9 cellular contexts compared by ENCODE assay signal in genomic region chr19:6661509-6662244, GRCh38. TPM values are rescaled to one million over a fixed set of nuclear protein-coding genes. Genes with fewer than 3 reads are reported as not detected.
DNase-seq lines count a peak whose midpoint lies in the region; ATAC-seq, FAIRE-seq and TF ChIP-seq lines count a peak whose summit lies in the region.
"Not testable (repeated sequence)": the region's sequence is repeated elsewhere in the genome, so short reads cannot be mapped to it uniquely, and the experiment has no call there.
"Had no signal": no experiment of that assay in that cellular context is flagged by ENCODE, and none has a peak within 500 bp of the region (broad histone marks: within the 10 kb centered on the region; RNA-seq: fewer than 3 reads in every experiment).

No MANE protein-coding gene starts in this region.

- not testable (repeated sequence) for TF ChIP-seq CTCF in MM.1S (IDR thresholded peaks at IDR 0.05; ENCODE audit: low read length); K562 (IDR thresholded peaks at IDR 0.05 in 2 of 3, conservative IDR thresholded peaks at IDR 0.05 in 1 of 3; ENCODE audit: insufficient read depth in 2 of 3, low read depth in 1 of 3, low read length in 3 of 3)

- FAIRE-seq in GM12892 (lab: Jason Lieb, UNC) (peak; percentile 77), K562 (lab: Jason Lieb, UNC) (peak; percentile 46)

- not testable (repeated sequence) for H3K27ac ChIP-seq in MM.1S (ENCODE audit: low read length); K562 (ENCODE audit: extremely low read depth, low read depth, low read length)

- CTCF ChIA-PET in K562 (lab: Yijun Ruan, JAX; ENCODE audit: low intra/inter-chr PET ratio) = not testable (repeated sequence)

- peaks cover 61% of the 10 kb centered on the region for H3K27me3 ChIP-seq in MM.1S (replicated peaks; ENCODE audit: insufficient read depth, low read length)
- peaks cover 0 to 26% of the 10 kb centered on the region in 2 experiments; a peak in 2 of 5 replicates for H3K27me3 ChIP-seq in K562 (ENCODE audit: control insufficient read depth in 2 of 2, insufficient read depth in 2 of 2, low read length in 2 of 2)

- in situ Hi-C loops in K562 (cut with MboI) = not testable (repeated sequence)

- DNase-seq in A172 (ENCODE audit: low spot score) (peak; percentile 69), MM.1S (peak; percentile 15)
- DNase-seq in GM12892 (ENCODE audit: insufficient read length); K562 (ENCODE audit: extremely low read depth in 1 of 4, low spot score in 3 of 4); memory B cell (ENCODE audit: low spot score in 2 of 2): not testable (repeated sequence)
- peak; percentile 73 for DNase-seq in activated CD4-positive, alpha-beta T cell treated with anti-CD3 and anti-CD28 coated beads for 48 hours
- DNase-seq in activated T-helper 1 cell treated with anti-CD3 and anti-CD28 coated beads, Interleukin-12 subunit alpha, Interleukin-12 subunit beta, Interleukin-2, Interleukin-4 antibody, amounts not matched to agents 30 ng/mL and 10 ng/mL and 1 ng/mL, durations not matched to agents 14 hours and 24 hours and 36 hours (ENCODE audit: low spot score) = peak; percentile 76
- DNase-seq in stimulated activated CD4-positive, alpha-beta T cell treated with anti-CD3 and anti-CD28 coated beads, Interleukin-4, amount 100 ng/mL, for 4 hours = peak; percentile 41 to 81

- H3K36me3 Mint-ChIP-seq in activated T-helper 1 cell treated with anti-CD3 and anti-CD28 coated beads, Interleukin-12 subunit alpha, Interleukin-12 subunit beta, Interleukin-2, Interleukin-4 antibody, amounts not matched to agents 30 ng/mL and 10 ng/mL and 1 ng/mL, durations not matched to agents 14 hours and 24 hours and 36 hours (ENCODE audit: low read depth) = peaks cover 26% of the 10 kb centered on the region
- H3K36me3 Mint-ChIP-seq in memory B cell = not testable (repeated sequence)

- H3K79me2 ChIP-seq in MM.1S (ENCODE audit: low read length); K562 (ENCODE audit: control insufficient read depth, insufficient read depth, low read length): not testable (repeated sequence)

- not testable (repeated sequence) for H3K36me3 ChIP-seq in MM.1S (replicated peaks; ENCODE audit: insufficient read depth, low read length); K562 (ENCODE audit: control insufficient read depth, insufficient read depth, low read length)

- H4K20me1 ChIP-seq in MM.1S (ENCODE audit: insufficient read depth, low read length); K562 (replicated peaks; ENCODE audit: control insufficient read depth, insufficient read depth, low read length): not testable (repeated sequence)

- POLR2A ChIA-PET in K562 (lab: Yijun Ruan, JAX) = interaction anchor here (0.6 to 1.5 kb wide), 6 partner anchors 8 to 131 kb away, joined by 3 to 5 read pairs (median 4); partner anchors contain the start of genes TNFSF14 and TNFSF9

- TF ChIP-seq POLR2A in GM12892 (IDR thresholded peaks at IDR 0.05; ENCODE audit: low read depth, low read length); K562 (conservative IDR thresholded peaks at IDR 0.05): not testable (repeated sequence)

- H3F3A ChIP-seq in MM.1S (ENCODE audit: insufficient read depth, low read length) = not testable (repeated sequence)

- H2AFZ ChIP-seq in MM.1S (ENCODE audit: low read length); K562 (ENCODE audit: low read depth, low read length): not testable (repeated sequence)

- ATAC-seq in K562 = not testable (repeated sequence)
- peak; percentile 91 for ATAC-seq in memory B cell (ENCODE audit: low read depth)

- not testable (repeated sequence) for H3K4me2 ChIP-seq in MM.1S (ENCODE audit: low read depth, low read length); K562 (ENCODE audit: insufficient read depth, low read length)

- not testable (repeated sequence) for H3K4me3 ChIP-seq in MM.1S (ENCODE audit: low read length); K562

- BruUV-seq in K562 (replicated peaks; lab: Mats Ljungman, UMichigan) = not testable (repeated sequence)

- H3K27ac Mint-ChIP-seq in activated T-helper 1 cell treated with anti-CD3 and anti-CD28 coated beads, Interleukin-12 subunit alpha, Interleukin-12 subunit beta, Interleukin-2, Interleukin-4 antibody, amounts not matched to agents 30 ng/mL and 10 ng/mL and 1 ng/mL, durations not matched to agents 14 hours and 24 hours and 36 hours; memory B cell: not testable (repeated sequence)

- not testable (repeated sequence) for H3K9me3 ChIP-seq in MM.1S (replicated peaks; ENCODE audit: insufficient read depth, low read length); K562 (replicated peaks; ENCODE audit: control insufficient read depth, insufficient read depth, low read depth, low read length)

- TF ChIP-seq EP300 in K562 (IDR thresholded peaks at IDR 0.05; ENCODE audit: low read length) = not testable (repeated sequence)

- H3K9ac ChIP-seq in MM.1S (ENCODE audit: low read length); K562 (ENCODE audit: insufficient read depth in 1 of 2, low read depth in 2 of 2, low read length in 2 of 2): not testable (repeated sequence)

- H3K4me1 Mint-ChIP-seq in activated T-helper 1 cell treated with anti-CD3 and anti-CD28 coated beads, Interleukin-12 subunit alpha, Interleukin-12 subunit beta, Interleukin-2, Interleukin-4 antibody, amounts not matched to agents 30 ng/mL and 10 ng/mL and 1 ng/mL, durations not matched to agents 14 hours and 24 hours and 36 hours (ENCODE audit: low read depth) = peaks cover 26% of the 10 kb centered on the region
- not testable (repeated sequence) for H3K4me1 Mint-ChIP-seq in memory B cell

- intact Hi-C loops in activated T-helper 1 cell treated with anti-CD3 and anti-CD28 coated beads, Interleukin-12 subunit alpha, Interleukin-12 subunit beta, Interleukin-2, Interleukin-4 antibody, amounts not matched to agents 30 ng/mL and 10 ng/mL and 1 ng/mL, durations not matched to agents 14 hours and 24 hours and 36 hours (cut with micrococcal nuclease) = loop anchor here (1.0 to 5.0 kb wide), 8 partner anchors 9 to 145 kb away; partner anchors contain the start of genes CD70, GPR108 and TNFSF14
- intact Hi-C loops in K562 (cut with micrococcal nuclease) = not testable (repeated sequence)

- 6% methylated on average over 9 of the region's 10 CpGs for WGBS in K562 (ENCODE audit: insufficient coverage, low coverage, missing lambda C conversion rate)

- H3K9me3 Mint-ChIP-seq in activated T-helper 1 cell treated with anti-CD3 and anti-CD28 coated beads, Interleukin-12 subunit alpha, Interleukin-12 subunit beta, Interleukin-2, Interleukin-4 antibody, amounts not matched to agents 30 ng/mL and 10 ng/mL and 1 ng/mL, durations not matched to agents 14 hours and 24 hours and 36 hours; memory B cell: not testable (repeated sequence)

- H3K4me1 ChIP-seq in MM.1S (ENCODE audit: low read length) = not testable (repeated sequence)
- H3K4me1 ChIP-seq in K562 (replicated peaks in 1 of 2; ENCODE audit: control insufficient read depth in 2 of 2, insufficient read depth in 2 of 2, low read length in 2 of 2) = peaks cover 0 to 14% of the 10 kb centered on the region in 2 experiments; a peak in 3 of 5 replicates

- H3K27me3 Mint-ChIP-seq in activated T-helper 1 cell treated with anti-CD3 and anti-CD28 coated beads, Interleukin-12 subunit alpha, Interleukin-12 subunit beta, Interleukin-2, Interleukin-4 antibody, amounts not matched to agents 30 ng/mL and 10 ng/mL and 1 ng/mL, durations not matched to agents 14 hours and 24 hours and 36 hours (ENCODE audit: insufficient read depth) = not testable (repeated sequence)
- H3K27me3 Mint-ChIP-seq in memory B cell = peaks cover 11% of the 10 kb centered on the region

- not testable (repeated sequence) for TF ChIP-seq RAD21 in K562 (CRISPR knock-in tag; conservative IDR thresholded peaks at IDR 0.05 in 1 of 2, IDR thresholded peaks at IDR 0.05 in 1 of 2)

- not testable (repeated sequence) for H3K9me1 ChIP-seq in K562 (ENCODE audit: control insufficient read depth, insufficient read depth, low read length)

- H3K9me2 ChIP-seq in MM.1S (replicated peaks; ENCODE audit: insufficient read depth, low read length) = not testable (repeated sequence)

- H3K4me3 Mint-ChIP-seq in activated T-helper 1 cell treated with anti-CD3 and anti-CD28 coated beads, Interleukin-12 subunit alpha, Interleukin-12 subunit beta, Interleukin-2, Interleukin-4 antibody, amounts not matched to agents 30 ng/mL and 10 ng/mL and 1 ng/mL, durations not matched to agents 14 hours and 24 hours and 36 hours = peak overlapping the region; percentile 66
- H3K4me3 Mint-ChIP-seq in memory B cell = not testable (repeated sequence)

RNA-seq across cellular contexts. Expression of gene TNFSF14, which starts 8.3 kb away (rescaled TPM):
- 0.10 TPM in 1 of 2 replicates, not detected in the other for total RNA-seq in A172 (2014; rRNA removed; shearing (Covaris generic))
- 7.5 TPM for polyA plus RNA-seq in GM12892 (2012; ENCODE audit: missing spikeins)
- 155 TPM in 2 replicates for total RNA-seq in activated T-helper 1 cell treated with anti-CD3 and anti-CD28 coated beads, Interleukin-12 subunit alpha, Interleukin-12 subunit beta, Interleukin-2, Interleukin-4 antibody, amounts not matched to agents 30 ng/mL and 10 ng/mL and 1 ng/mL, durations not matched to agents 14 hours and 24 hours and 36 hours
- total RNA-seq in K562 (2011; cell fraction: chromatin; rRNA removed; ENCODE audit: low replicate concordance) = 0.26 and 0.42 TPM in 2 replicates
- total RNA-seq in K562 (2011; cell fraction: nucleolus; rRNA removed) = 0.39 and 0.50 TPM in 2 replicates
- 0.15 and 0.76 TPM in 2 replicates for total RNA-seq in K562 (2011; cell fraction: nucleoplasm; rRNA removed)
- total RNA-seq in K562 (2014; rRNA removed) (0.08 TPM in 1 of 2 replicates, not detected in the other), K562 (2014; rRNA removed; fragmentation: Illumina TruSeq; extraction: Trizol) (0.04 and 0.06 TPM in 2 replicates), K562 (2015; rRNA removed; fragmentation: Illumina TruSeq; extraction: Trizol) (0.04 and 0.07 TPM in 2 replicates), K562 (2021) (0.20 and 0.42 TPM in 2 replicates)
- polyA plus RNA-seq in K562 (2011; rRNA removed) (0.32 and 0.38 TPM in 2 replicates), K562 (2014; fragmentation: Illumina TruSeq; extraction: Trizol) (0.12 and 0.15 TPM in 2 replicates), K562 (2014; fragmentation: Nextera tagmentation; extraction: Ambion mirVana) (under 1 TPM; 0.01 to 0.04 TPM), K562 (2014; rRNA removed) (not detected in 2 replicates)
- polyA plus RNA-seq in K562 (2011; cell fraction: cytosol; rRNA removed) = 0.55 and 0.59 TPM in 2 replicates
- polyA plus RNA-seq in K562 (2011; cell fraction: nucleus; rRNA removed) = 0.27 and 0.34 TPM in 2 replicates
- 0.20 and 0.26 TPM in 2 replicates for polyA plus RNA-seq in K562 (2012)
- 0.74 and 0.87 TPM in 2 replicates for polyA minus RNA-seq in K562 (2011; rRNA and poly(A)+ RNA removed)
- 0.29 TPM in 1 of 2 replicates, not detected in the other for polyA minus RNA-seq in K562 (2011; cell fraction: cytosol; rRNA and poly(A)+ RNA removed)
- polyA minus RNA-seq in K562 (2011; cell fraction: nucleus; rRNA and poly(A)+ RNA removed) = 0.11 and 0.13 TPM in 2 replicates
- total RNA-seq: RPMI7951 had no signal

RNA-seq across cellular contexts. Expression of gene C3, which starts 58.8 kb away (rescaled TPM):
- total RNA-seq in A172 (2014; rRNA removed; shearing (Covaris generic)) = 0.47 and 1.9 TPM in 2 replicates
- 1.4 TPM for polyA plus RNA-seq in GM12892 (2012; ENCODE audit: missing spikeins)
- 6.1 and 7.2 TPM in 2 replicates for total RNA-seq in activated T-helper 1 cell treated with anti-CD3 and anti-CD28 coated beads, Interleukin-12 subunit alpha, Interleukin-12 subunit beta, Interleukin-2, Interleukin-4 antibody, amounts not matched to agents 30 ng/mL and 10 ng/mL and 1 ng/mL, durations not matched to agents 14 hours and 24 hours and 36 hours
- 19.5 and 33.3 TPM in 2 replicates for total RNA-seq in K562 (2011; cell fraction: chromatin; rRNA removed; ENCODE audit: low replicate concordance)
- total RNA-seq in K562 (2011; cell fraction: nucleolus; rRNA removed) = 14.5 and 17.5 TPM in 2 replicates
- total RNA-seq in K562 (2011; cell fraction: nucleoplasm; rRNA removed) = 15.2 and 15.6 TPM in 2 replicates
- total RNA-seq in K562 (2014; rRNA removed) (0.59 and 2.0 TPM in 2 replicates), K562 (2014; rRNA removed; fragmentation: Illumina TruSeq; extraction: Trizol) (1.1 and 1.5 TPM in 2 replicates), K562 (2015; rRNA removed; fragmentation: Illumina TruSeq; extraction: Trizol) (2.1 and 2.2 TPM in 2 replicates), K562 (2021) (8.0 and 10.6 TPM in 2 replicates)
- polyA plus RNA-seq in K562 (2011; rRNA removed) (9.1 and 40.9 TPM in 2 replicates), K562 (2014; fragmentation: Illumina TruSeq; extraction: Trizol) (2.4 and 4.3 TPM in 2 replicates), K562 (2014; fragmentation: Nextera tagmentation; extraction: Ambion mirVana) (1 to 10 TPM; 1.2 to 2.2 TPM), K562 (2014; rRNA removed) (2.5 and 5.4 TPM in 2 replicates)
- polyA plus RNA-seq in K562 (2011; cell fraction: cytosol; rRNA removed) = 9.2 and 36.7 TPM in 2 replicates
- polyA plus RNA-seq in K562 (2011; cell fraction: nucleus; rRNA removed) = 23.7 and 50.5 TPM in 2 replicates
- 7.4 and 20.1 TPM in 2 replicates for polyA plus RNA-seq in K562 (2012)
- polyA minus RNA-seq in K562 (2011; rRNA and poly(A)+ RNA removed) = 6.5 and 24.5 TPM in 2 replicates
- polyA minus RNA-seq in K562 (2011; cell fraction: cytosol; rRNA and poly(A)+ RNA removed) = 23.9 and 64.6 TPM in 2 replicates
- polyA minus RNA-seq in K562 (2011; cell fraction: nucleus; rRNA and poly(A)+ RNA removed) = 16.2 and 39.1 TPM in 2 replicates

Comparison
In these comparisons a context has a peak if more than half of its experiments do, and no peak if none do; other contexts are left out.
1. RNA of gene TNFSF14, which starts 8.3 kb away (total RNA-seq): 155 TPM in activated T-helper 1 cell treated with anti-CD3 and anti-CD28 coated beads, Interleukin-12 subunit alpha, Interleukin-12 subunit beta, Interleukin-2, Interleukin-4 antibody, amounts not matched to agents 30 ng/mL and 10 ng/mL and 1 ng/mL, durations not matched to agents 14 hours and 24 hours and 36 hours; 0.04 to 0.76 TPM in K562 and 0.10 TPM in A172; every median in the first group is over 10 times any median in the second.